Comparison of ENCODE assay signal across 9 cellular contexts in the genomic region with DNA sequence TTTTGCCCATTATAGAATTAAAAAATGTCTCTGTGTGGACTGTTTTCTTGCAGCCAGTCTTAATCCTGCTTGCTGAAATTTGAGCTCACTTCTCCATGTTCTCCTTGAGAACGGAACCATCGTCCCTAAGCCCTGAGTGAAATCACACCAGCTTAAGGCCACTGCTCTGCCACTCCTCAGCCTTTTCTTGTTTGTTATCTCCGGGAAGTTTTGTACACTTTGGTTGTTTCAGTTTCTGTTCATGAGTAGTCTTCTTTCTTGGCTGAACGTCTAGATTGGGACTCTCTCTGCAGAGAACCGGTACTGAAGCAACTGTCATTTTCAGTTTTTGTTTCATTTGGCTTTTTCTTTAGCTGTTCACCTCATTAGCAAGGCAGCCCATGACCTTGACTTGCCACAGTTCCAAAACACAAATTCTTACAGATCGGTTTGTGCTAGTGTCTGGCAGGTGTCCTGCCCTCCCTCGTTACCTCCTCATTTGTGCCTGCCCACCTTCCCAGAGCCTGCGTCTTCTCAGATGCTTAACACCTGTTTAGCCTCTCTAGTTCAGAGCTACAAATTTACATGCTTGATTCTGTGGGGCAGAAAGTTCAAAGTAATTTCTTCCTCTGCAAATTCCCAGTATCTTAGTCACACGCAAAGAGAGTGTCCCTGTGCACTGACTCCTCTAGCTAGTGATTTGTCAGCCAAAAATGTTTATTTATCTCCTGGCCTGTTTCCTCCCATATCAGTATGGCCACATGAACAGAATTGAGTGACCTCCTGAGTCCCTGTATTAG. TPM values are rescaled to one million over a fixed set of nuclear protein-coding genes. Genes with fewer than 3 reads are reported as not detected.
A peak's percentile ranks its signal among the peaks of the same experiment; 100 is the strongest.
DNase-seq lines count a peak whose midpoint lies in the region; ATAC-seq and TF ChIP-seq lines count a peak whose summit lies in the region.
"Had no signal": no experiment of that assay in that cellular context is flagged by ENCODE, and none has a peak within 500 bp of the region (broad histone marks: within the 10 kb centered on the region; RNA-seq: fewer than 3 reads in every experiment).

No MANE protein-coding gene starts in this region.

- peaks cover 31% of the 10 kb centered on the region for H3K4me1 ChIP-seq in vagina

- H3K27ac ChIP-seq in vagina = peak overlapping the region; percentile 51

- no peak for TF ChIP-seq CTCF in vagina (IDR thresholded peaks at IDR 0.05)

- no peak for TF ChIP-seq POLR2A in vagina (IDR thresholded peaks at IDR 0.05)

- peak overlapping the region; percentile 6 to 14 for H3K4me3 ChIP-seq in vagina
- H3K4me3 ChIP-seq in MG63 = no peak overlapping the region
- H3K4me3 ChIP-seq: lung had no signal

- H3K27me3 ChIP-seq in vagina = no peaks in the 10 kb centered on the region
- H3K27me3 ChIP-seq in MG63 = no peaks in the 10 kb centered on the region

- intact Hi-C loops in vagina (cut with DNase I) = no loop called here

- H3K9me3 Mint-ChIP-seq in activated naive CD8-positive, alpha-beta T cell treated with anti-CD3 and anti-CD28 coated beads for 36 hours = no peaks in the 10 kb centered on the region

- H3K4me3 Mint-ChIP-seq in activated naive CD8-positive, alpha-beta T cell treated with anti-CD3 and anti-CD28 coated beads for 36 hours = peak overlapping the region; percentile 61

- H3K4me1 Mint-ChIP-seq in activated naive CD8-positive, alpha-beta T cell treated with anti-CD3 and anti-CD28 coated beads for 36 hours = peaks cover 41% of the 10 kb centered on the region

- DNase-seq in EL (peak; percentile 79), medulla oblongata (ENCODE audit: extremely low spot score) (peak; percentile 52), vagina (ENCODE audit: extremely low spot score in 2 of 2) (peak in 1 of 2 donors; percentile 67), MG63 (no peak), HK-2 (ENCODE audit: unreplicated experiment) (no peak)
- DNase-seq in activated naive CD8-positive, alpha-beta T cell treated with anti-CD3 and anti-CD28 coated beads for 36 hours = peak; percentile 33

- ATAC-seq in GM21360 (IDR thresholded peaks at IDR 0.05; ENCODE audit: unreplicated experiment) = peak; percentile 88
- ATAC-seq in HG03571 (IDR thresholded peaks at IDR 0.05; ENCODE audit: unreplicated experiment) = peak; percentile 94

- no peaks in the 10 kb centered on the region for H3K27me3 Mint-ChIP-seq in activated naive CD8-positive, alpha-beta T cell treated with anti-CD3 and anti-CD28 coated beads for 36 hours

- peaks cover 7% of the 10 kb centered on the region for H3K36me3 Mint-ChIP-seq in activated naive CD8-positive, alpha-beta T cell treated with anti-CD3 and anti-CD28 coated beads for 36 hours

- H3K9me3 ChIP-seq in vagina (no peaks in the 10 kb centered on the region), MG63 (no peaks in the 10 kb centered on the region)

- H3K36me3 ChIP-seq in vagina (no peaks in the 10 kb centered on the region), MG63 (peaks cover 17% of the 10 kb centered on the region)

- peak overlapping the region; percentile 93 for H3K27ac Mint-ChIP-seq in activated naive CD8-positive, alpha-beta T cell treated with anti-CD3 and anti-CD28 coated beads for 36 hours

RNA-seq across cellular contexts. Expression of a gene that starts 12.4 kb away (rescaled TPM):
- 1 to 10 TPM; 3.9 to 4.6 TPM for total RNA-seq in activated naive CD8-positive, alpha-beta T cell treated with anti-CD3 and anti-CD28 coated beads for 36 hours
- 22.1 TPM for total RNA-seq in vagina
- total RNA-seq in MG63 (2014; rRNA removed; shearing (Covaris generic); ENCODE audit: low replicate concordance) = 25.1 and 37.2 TPM in 2 replicates

RNA-seq across cellular contexts. Expression of a gene that starts 57.3 kb away (rescaled TPM):
- 10 to 100 TPM; 27.2 to 28.5 TPM for total RNA-seq in activated naive CD8-positive, alpha-beta T cell treated with anti-CD3 and anti-CD28 coated beads for 36 hours
- 44.9 TPM for total RNA-seq in vagina
- total RNA-seq in MG63 (2014; rRNA removed; shearing (Covaris generic); ENCODE audit: low replicate concordance) = 7.4 and 14.8 TPM in 2 replicates

Comparison
In these comparisons a context has a peak if more than half of its experiments do, and no peak if none do; other contexts are left out.
1. DNase-seq: peak in EL (single experiment), activated naive CD8-positive, alpha-beta T cell treated with anti-CD3 and anti-CD28 coated beads for 36 hours (single experiment) and medulla oblongata (single experiment); none in MG63 (single experiment) and HK-2 (single experiment).